In the genomic region with DNA sequence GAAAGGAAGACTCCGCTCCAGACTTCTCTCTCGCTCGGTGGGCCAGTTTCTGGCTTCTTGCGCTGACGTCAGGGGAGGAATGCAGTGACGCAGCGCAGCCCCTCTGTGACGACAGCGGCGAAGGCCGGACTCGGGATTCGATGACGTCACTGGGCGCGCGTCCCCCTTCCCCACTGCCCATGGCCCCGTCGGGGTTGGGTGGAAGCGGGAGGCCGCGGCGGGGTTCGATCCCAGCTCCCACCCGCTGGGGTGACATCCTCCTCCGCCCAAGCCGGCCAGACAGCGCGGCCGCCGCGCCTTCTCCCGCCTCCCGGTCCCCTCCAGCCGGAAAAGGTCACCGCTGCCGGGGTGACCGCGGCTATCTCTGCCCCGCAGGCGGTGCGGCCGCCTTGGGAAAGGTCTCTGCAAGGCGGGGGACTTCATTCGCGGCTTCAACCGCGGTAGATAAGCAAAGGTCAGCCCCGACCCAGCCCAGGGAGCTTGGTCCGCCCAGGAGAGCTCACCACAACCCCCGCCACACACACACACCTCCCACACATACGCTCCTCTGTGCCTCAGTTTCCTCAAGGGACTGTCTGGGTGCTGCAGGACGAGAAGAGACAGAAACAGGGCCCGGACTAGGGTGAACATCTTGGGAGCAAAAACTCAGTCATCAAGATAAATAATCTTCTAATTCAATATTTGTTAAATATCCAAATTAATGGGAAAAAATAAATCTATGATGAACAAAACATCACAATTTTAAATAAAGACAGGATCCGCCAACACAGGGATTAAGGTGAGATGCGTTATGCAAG, we compare ENCODE assay signal across 8 cellular contexts. TPM values are rescaled to one million over a fixed set of nuclear protein-coding genes. Genes with fewer than 3 reads are reported as not detected.
A peak's percentile ranks its signal among the peaks of the same experiment; 100 is the strongest.
DNase-seq lines count a peak whose midpoint lies in the region; ATAC-seq and TF ChIP-seq lines count a peak whose summit lies in the region.

No MANE protein-coding gene starts in this region.

- H3K27ac Mint-ChIP-seq in activated T-helper 17 cell treated with anti-CD3 and anti-CD28 coated beads, Interleukin-2, amount 50 U/mL, for 72 hours: peak overlapping the region; percentile 99

- no peaks in the 10 kb centered on the region for H3K9me3 Mint-ChIP-seq in activated T-helper 17 cell treated with anti-CD3 and anti-CD28 coated beads, Interleukin-2, amount 50 U/mL, for 72 hours

- intact Hi-C loops in left ventricle myocardium superior (cut with micrococcal nuclease): no loop called here

- H3K36me3 Mint-ChIP-seq in activated T-helper 17 cell treated with anti-CD3 and anti-CD28 coated beads, Interleukin-2, amount 50 U/mL, for 72 hours (ENCODE audit: low read depth): peaks cover 13% of the 10 kb centered on the region

- peak overlapping the region; percentile 96 for H3K27ac ChIP-seq in HL-60 (replicated peaks)

- ATAC-seq in GM21381 (IDR thresholded peaks at IDR 0.05; ENCODE audit: unreplicated experiment) (peak; percentile 33), left ventricle myocardium superior (peak; percentile 51)
- ATAC-seq in activated T-helper 17 cell treated with anti-CD3 and anti-CD28 coated beads, Interleukin-2, amount 50 U/mL, for 72 hours (replicated peaks): peak; percentile 31

- no peaks in the 10 kb centered on the region for H3K27me3 Mint-ChIP-seq in activated T-helper 17 cell treated with anti-CD3 and anti-CD28 coated beads, Interleukin-2, amount 50 U/mL, for 72 hours

- peak; percentile 97 for DNase-seq in DMS153 treated with DMSO at 0.1 percent for 48 hours (lab: John Stamatoyannopoulos, UW; ENCODE audit: unreplicated experiment)
- no peak for DNase-seq in DMS153 (lab: John Stamatoyannopoulos, UW)
- peak in 1 of 2 experiments; percentile 85 for DNase-seq in HL-60 (ENCODE audit: low read depth in 1 of 2, low spot score in 1 of 2)
- peak; percentile 91 for DNase-seq in left ventricle myocardium superior
- DNase-seq in skeletal muscle cell (ENCODE audit: low read depth): no peak
- no peak for DNase-seq in G401 (ENCODE audit: low spot score)

- no peaks in the 10 kb centered on the region for H3K27me3 ChIP-seq in HL-60 (ENCODE audit: insufficient read depth, poor library complexity, severe bottlenecking)

- peak overlapping the region; percentile 71 for H3K4me3 ChIP-seq in HL-60 (replicated peaks; ENCODE audit: insufficient read depth, low read length)
- peak overlapping the region; percentile 72 for H3K4me3 ChIP-seq in skeletal muscle cell (ENCODE audit: low read depth, low read length)

- no peak for TF ChIP-seq CTCF in HL-60 (IDR thresholded peaks at IDR 0.05; ENCODE audit: insufficient read depth, low read length)

- in situ Hi-C loops in G401 (cut with HindIII; ENCODE audit: low sequenced_read_pairs): no loop called here

- peaks cover 16% of the 10 kb centered on the region for H3K4me1 Mint-ChIP-seq in activated T-helper 17 cell treated with anti-CD3 and anti-CD28 coated beads, Interleukin-2, amount 50 U/mL, for 72 hours

- peak overlapping the region; percentile 91 for H3K4me3 Mint-ChIP-seq in activated T-helper 17 cell treated with anti-CD3 and anti-CD28 coated beads, Interleukin-2, amount 50 U/mL, for 72 hours

RNA-seq across cellular contexts. Expression of a gene that starts 0.8 kb away (rescaled TPM):
- 10 to 100 TPM; 12.6 to 12.9 TPM for total RNA-seq in activated T-helper 17 cell treated with anti-CD3 and anti-CD28 coated beads, Interleukin-2, amount 50 U/mL, for 72 hours
- total RNA-seq in left ventricle myocardium superior: 15.7 TPM
- 1.8 and 6.0 TPM in 2 replicates for total RNA-seq in G401 (2014; rRNA removed; shearing (Covaris generic))

RNA-seq across cellular contexts. Expression of a gene that starts 21.0 kb away (rescaled TPM):
- not detected for total RNA-seq in activated T-helper 17 cell treated with anti-CD3 and anti-CD28 coated beads, Interleukin-2, amount 50 U/mL, for 72 hours
- total RNA-seq in left ventricle myocardium superior: not detected
- total RNA-seq in G401 (2014; rRNA removed; shearing (Covaris generic)): not detected in 2 replicates

RNA-seq across cellular contexts. Expression of a gene that starts 24.6 kb away (rescaled TPM):
- total RNA-seq in activated T-helper 17 cell treated with anti-CD3 and anti-CD28 coated beads, Interleukin-2, amount 50 U/mL, for 72 hours: 10 to 100 TPM; 52.1 to 53.9 TPM
- total RNA-seq in left ventricle myocardium superior: 5.4 TPM
- 28.1 and 32.5 TPM in 2 replicates for total RNA-seq in G401 (2014; rRNA removed; shearing (Covaris generic))

RNA-seq across cellular contexts. Expression of a gene that starts 54.7 kb away (rescaled TPM):
- total RNA-seq in activated T-helper 17 cell treated with anti-CD3 and anti-CD28 coated beads, Interleukin-2, amount 50 U/mL, for 72 hours: 10 to 100 TPM; 60.9 to 67.7 TPM
- 18.2 TPM for total RNA-seq in left ventricle myocardium superior
- 33.2 and 38.2 TPM in 2 replicates for total RNA-seq in G401 (2014; rRNA removed; shearing (Covaris generic))

RNA-seq across cellular contexts. Expression of a gene that starts 54.9 kb away (rescaled TPM):
- not detected for total RNA-seq in activated T-helper 17 cell treated with anti-CD3 and anti-CD28 coated beads, Interleukin-2, amount 50 U/mL, for 72 hours
- not detected for total RNA-seq in left ventricle myocardium superior
- 14.8 and 23.1 TPM in 2 replicates for total RNA-seq in G401 (2014; rRNA removed; shearing (Covaris generic))

Comparison
In these comparisons a context has a peak if more than half of its experiments do, and no peak if none do; other contexts are left out.
1. DNase-seq: peak in DMS153 treated with DMSO at 0.1 percent for 48 hours (single experiment) and left ventricle myocardium superior (single experiment); none in DMS153 (single experiment), skeletal muscle cell (single experiment) and G401 (single experiment).
2. Peak in every context shown above with its lines, with median percentiles within 50 percentile points of each other: ATAC-seq.